In the genomic region with DNA sequence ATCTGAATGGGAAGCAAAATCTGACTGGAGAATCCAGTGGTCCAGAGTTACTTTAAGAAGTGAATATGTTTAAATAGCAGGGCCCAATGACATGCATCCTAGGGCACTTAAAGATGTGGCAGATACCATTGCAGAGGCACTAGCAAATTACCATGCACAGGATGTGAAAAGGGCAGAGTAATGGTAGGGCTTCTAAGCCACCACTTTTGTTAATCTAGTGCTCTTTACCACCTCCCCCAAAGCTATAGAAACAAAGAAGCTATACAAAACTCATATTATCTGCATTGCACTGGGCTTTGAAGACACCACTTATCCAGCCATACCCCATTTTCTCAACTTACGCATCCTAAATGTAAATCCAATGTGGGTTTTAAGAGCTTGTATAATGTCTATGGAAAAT, we compare ENCODE assay signal across 20 cellular contexts.
DNase-seq lines count a peak whose midpoint lies in the region; TF ChIP-seq lines count a peak whose summit lies in the region.
"Had no signal": no experiment of that assay in that cellular context is flagged by ENCODE, and none has a peak within 500 bp of the region (broad histone marks: within the 10 kb centered on the region; RNA-seq: fewer than 3 reads in every experiment).

No MANE protein-coding gene starts in this region.

- H2BK120ac ChIP-seq in mesendoderm (ENCODE audit: low read depth, low read length), result no peak overlapping the region

- peaks cover 50% of the 10 kb centered on the region for H3K4me1 ChIP-seq in HUES64 (ENCODE audit: insufficient read depth, low read length)
- H3K4me1 ChIP-seq in mesendoderm (ENCODE audit: control insufficient read depth, low read depth, low read length), result peaks cover 4% of the 10 kb centered on the region
- H3K4me1 ChIP-seq in ascending aorta, result peaks cover 5 to 7% of the 10 kb centered on the region in 2 donors
- H3K4me1 ChIP-seq: parathyroid adenoma had no signal

- H2BK5ac ChIP-seq in mesendoderm (ENCODE audit: low read length), result no peak overlapping the region

- H3K4ac ChIP-seq in mesendoderm (ENCODE audit: low read depth, low read length), result no peak overlapping the region

- no peak overlapping the region for H3K4me3 ChIP-seq in HUES64 (ENCODE audit: low read length)
- no peak overlapping the region for H3K4me3 ChIP-seq in mesendoderm (ENCODE audit: low read length)
- no peak overlapping the region for H3K4me3 ChIP-seq in ascending aorta
- H3K4me3 ChIP-seq: mucosa of descending colon, testis had no signal

- H3K56ac ChIP-seq in mesendoderm (ENCODE audit: low read length), result no peak overlapping the region

- no peak overlapping the region for H3K23ac ChIP-seq in mesendoderm (ENCODE audit: low read length)

- H3K36me3 ChIP-seq in HUES64 (ENCODE audit: insufficient read depth, low read length), result no peaks in the 10 kb centered on the region
- H3K36me3 ChIP-seq in mesendoderm (ENCODE audit: control insufficient read depth, insufficient read depth, low read length), result no peaks in the 10 kb centered on the region
- H3K36me3 ChIP-seq in ascending aorta, result peaks cover 0 to 3% of the 10 kb centered on the region in 2 donors

- no peak overlapping the region for H4K8ac ChIP-seq in mesendoderm (ENCODE audit: low read depth, low read length)

- H4K5ac ChIP-seq in mesendoderm (ENCODE audit: low read length), result no peak overlapping the region

- peaks cover 4% of the 10 kb centered on the region for H3K79me2 ChIP-seq in mesendoderm (ENCODE audit: control insufficient read depth, insufficient read depth, low read length)
- H3K79me2 ChIP-seq: parathyroid adenoma had no signal

- H3K9ac ChIP-seq in HUES64 (ENCODE audit: low read depth, low read length), result no peak overlapping the region
- H3K9ac ChIP-seq in mesendoderm (ENCODE audit: low read length), result no peak overlapping the region
- H3K9ac ChIP-seq: parathyroid adenoma had no signal

- DNase-seq in COLO829 (ENCODE audit: low spot score), result peak; percentile 77
- peak; percentile 15 for DNase-seq in RPMI7951 (ENCODE audit: low read depth)
- DNase-seq in mesendoderm, result peak; percentile 48
- DNase-seq in ascending aorta (ENCODE audit: low spot score in 2 of 2), result no peak
- DNase-seq in activated CD4-positive, CD25-positive, alpha-beta regulatory T cell treated with anti-CD3 and anti-CD28 coated beads, Interleukin-2, amount 50 U/mL, for 72 hours, result no peak
- DNase-seq in activated CD4-positive, alpha-beta T cell treated with anti-CD3 and anti-CD28 coated beads, Interleukin-2, amount 50 U/mL, for 4 hours, result no peak
- DNase-seq: activated CD4-positive, alpha-beta T cell treated with anti-CD3 and anti-CD28 coated beads, Interleukin-2, amount 50 U/mL, for 1 hour; CD4-positive, alpha-beta T cell; DMS 273 treated with DMSO at 0.1 percent for 48 hours; mucosa of descending colon; NCI-H1694; NCI-H774; PC-3; right cardiac atrium; SIG-M5; stimulated activated CD4-positive, alpha-beta T cell treated with anti-CD3 and anti-CD28 coated beads, Interleukin-4, amount 100 ng/mL, for 24 hours; stimulated activated naive CD4-positive, alpha-beta T cell treated with Interleukin-2 at 50 U/mL for 16 hours; testis had no signal

- no peak for TF ChIP-seq CTCF in ascending aorta (IDR thresholded peaks at IDR 0.05)

- no CpG with 5 or more reads among the region's 1 CpG for WGBS in HUES64
- WGBS in mesendoderm (ENCODE audit: extremely low coverage, insufficient coverage, low lambda C conversion rate), result no CpG with 5 or more reads among the region's 1 CpG

- H3K27me3 ChIP-seq in HUES64 (ENCODE audit: insufficient read depth, low read length), result no peaks in the 10 kb centered on the region
- H3K27me3 ChIP-seq in mesendoderm (ENCODE audit: insufficient read depth, low read length, poor library complexity), result no peaks in the 10 kb centered on the region
- H3K27me3 ChIP-seq in ascending aorta, result no peaks in the 10 kb centered on the region
- H3K27me3 ChIP-seq: testis had no signal

- no peak overlapping the region for H2AK5ac ChIP-seq in mesendoderm (ENCODE audit: low read length)

- no peak overlapping the region for H3K4me2 ChIP-seq in mesendoderm (ENCODE audit: low read length)

- H2BK15ac ChIP-seq in mesendoderm (replicated peaks; ENCODE audit: low read depth), result no peak overlapping the region

- H3K27ac ChIP-seq in HUES64 (ENCODE audit: low read depth, low read length) (peak overlapping the region; percentile 1; the same call in 1 of the 2 replicates), mesendoderm (ENCODE audit: low read depth, low read length) (no peak overlapping the region), ascending aorta (no peak overlapping the region)
- H3K27ac ChIP-seq: parathyroid adenoma, testis had no signal

- H3K9me3 ChIP-seq in HUES64 (ENCODE audit: insufficient read depth, low read depth, low read length), result no peaks in the 10 kb centered on the region
- peaks cover 0 to 11% of the 10 kb centered on the region in 2 donors for H3K9me3 ChIP-seq in ascending aorta
- H3K9me3 ChIP-seq: mucosa of descending colon, testis had no signal

- H3K79me1 ChIP-seq in mesendoderm (ENCODE audit: low read length), result peaks cover 7% of the 10 kb centered on the region

- H3K18ac ChIP-seq in mesendoderm (ENCODE audit: low read length), result no peak overlapping the region

- intact Hi-C loops in ascending aorta (cut with DNase I), result no loop called here

Comparison
In these comparisons a context has a peak if more than half of its experiments do, and no peak if none do; other contexts are left out.
1. DNase-seq: peak in COLO829 (single experiment), RPMI7951 (single experiment) and mesendoderm (single experiment); none in ascending aorta (0 of 2), activated CD4-positive, CD25-positive, alpha-beta regulatory T cell treated with anti-CD3 and anti-CD28 coated beads, Interleukin-2, amount 50 U/mL, for 72 hours (single experiment) and activated CD4-positive, alpha-beta T cell treated with anti-CD3 and anti-CD28 coated beads, Interleukin-2, amount 50 U/mL, for 4 hours (0 of 2).